Comparison of ENCODE assay signal across 8 cellular contexts in genomic region chr6:116287668-116288282, GRCh38. TPM values are rescaled to one million over a fixed set of nuclear protein-coding genes. Genes with fewer than 3 reads are reported as not detected.
DNase-seq lines count a peak whose midpoint lies in the region; ATAC-seq and TF ChIP-seq lines count a peak whose summit lies in the region.

No MANE protein-coding gene starts in this region.

- TF ChIP-seq EP300 in stomach (IDR thresholded peaks at IDR 0.05) = no peak

- H3K9me3 ChIP-seq in stomach = no peaks in the 10 kb centered on the region

- H3K36me3 ChIP-seq in stomach = no peaks in the 10 kb centered on the region

- H3K36me3 Mint-ChIP-seq in immature natural killer cell = no peaks in the 10 kb centered on the region

- ATAC-seq in GM21515 (IDR thresholded peaks at IDR 0.05; ENCODE audit: unreplicated experiment) (peak; percentile 69), GM21381 (IDR thresholded peaks at IDR 0.05; ENCODE audit: unreplicated experiment) (no peak)

- 82 to 96% (median 91%) methylated on average over 2 of the region's 2 CpGs for WGBS in stomach, 5 donors

- intact Hi-C loops in stomach (cut with DNase I; ENCODE audit: low total_unique reads) = no loop called here

- no peak for TF ChIP-seq POLR2A in stomach (IDR thresholded peaks at IDR 0.05)

- H3K4me3 Mint-ChIP-seq in immature natural killer cell = no peak overlapping the region

- H3K4me3 ChIP-seq in stomach = no peak overlapping the region

- peak; percentile 12 for DNase-seq in DMS 273 treated with DMSO at 0.1 percent for 48 hours (lab: John Stamatoyannopoulos, UW)
- DNase-seq in NCI-H2029 treated with DMSO at 0.1 percent for 48 hours (lab: John Stamatoyannopoulos, UW) = peak; percentile 100
- peak; percentile 9 for DNase-seq in amniotic stem cell (lab: John Stamatoyannopoulos, UW)
- peak; percentile 31 to 49 (median 35) for DNase-seq in immature natural killer cell
- DNase-seq in stomach = no peak
- no peak for DNase-seq in NCI-H187 (lab: John Stamatoyannopoulos, UW)

- H3K9me3 Mint-ChIP-seq in immature natural killer cell = no peaks in the 10 kb centered on the region

- no peak overlapping the region for H3K27ac Mint-ChIP-seq in immature natural killer cell

- no peak overlapping the region for H3K27ac ChIP-seq in stomach

- H3K4me1 Mint-ChIP-seq in immature natural killer cell = no peaks in the 10 kb centered on the region

- H3K27me3 ChIP-seq in stomach = no peaks in the 10 kb centered on the region

- no peaks in the 10 kb centered on the region for H3K4me1 ChIP-seq in stomach

- peak in 5 of 7 experiments; percentile 53 to 92 (median 84) for TF ChIP-seq CTCF in stomach (IDR thresholded peaks at IDR 0.05)

- H3K27me3 Mint-ChIP-seq in immature natural killer cell (ENCODE audit: low read depth in 3 of 3) = no peaks in the 10 kb centered on the region

RNA-seq across cellular contexts. Expression of gene TSPYL1, which starts 8.0 kb away (rescaled TPM):
- 10 to 100 TPM; 14.9 to 31.0 (median 21.6) TPM for polyA plus RNA-seq in immature natural killer cell
- 10 to 100 TPM in 4 of 5 donors, 1 to 10 TPM in 1; 2.9 to 77.1 (median 33.5) TPM for total RNA-seq in stomach
- 10 to 100 TPM; 19.6 to 30.7 (median 25.7) TPM for polyA plus RNA-seq in stomach

RNA-seq across cellular contexts. Expression of gene TSPYL4, which starts 33.9 kb away (rescaled TPM):
- polyA plus RNA-seq in immature natural killer cell = 10 to 100 TPM in 1 of 3 donors, 1 to 10 TPM in 2; 8.1 to 11.9 (median 8.1) TPM
- total RNA-seq in stomach = 10 to 100 TPM in 2 of 5 donors, 1 to 10 TPM in 3; 2.3 to 33.5 (median 8.7) TPM
- polyA plus RNA-seq in stomach = 10 to 100 TPM in 1 of 3 donors, 1 to 10 TPM in 2; 5.8 to 10.4 (median 9.5) TPM

Comparison
In these comparisons a context has a peak if more than half of its experiments do, and no peak if none do; other contexts are left out.
1. DNase-seq: peak in DMS 273 treated with DMSO at 0.1 percent for 48 hours (single experiment), NCI-H2029 treated with DMSO at 0.1 percent for 48 hours (single experiment), amniotic stem cell (single experiment) and immature natural killer cell (3 of 3); none in stomach (single experiment) and NCI-H187 (0 of 2).